ENCODE assay signal across 30 cellular contexts in genomic region chr4:23594125-23594524, GRCh38.
"Had no signal": no experiment of that assay in that cellular context is flagged by ENCODE, and none has a peak within 500 bp of the region (broad histone marks: within the 10 kb centered on the region; RNA-seq: fewer than 3 reads in every experiment).

No MANE protein-coding gene starts in this region.

- H3K27me3 ChIP-seq: adrenal gland, ascending aorta, body of pancreas, brain microvascular endothelial cell, breast epithelium, cardiac muscle cell had no signal

- H3K9me3 ChIP-seq: adrenal gland, ascending aorta, body of pancreas had no signal

- H3K36me3 ChIP-seq: adrenal gland, ascending aorta, brain microvascular endothelial cell, breast epithelium, cardiac muscle cell had no signal

- H3K4me3 ChIP-seq: adrenal gland, ascending aorta, body of pancreas, breast epithelium, cardiac muscle cell had no signal

- H3K27ac ChIP-seq: adrenal gland, ascending aorta, body of pancreas, brain microvascular endothelial cell, breast epithelium, cardiac muscle cell had no signal

- DNase-seq: activated effector memory CD4-positive, alpha-beta T cell treated with anti-CD3 and anti-CD28 coated beads, Interleukin-2, amount 50 U/mL, for 16 hours; activated effector memory CD4-positive, alpha-beta T cell treated with Interleukin-2 at 50 U/mL for 16 hours; activated gamma-delta T cell; activated gamma-delta T cell treated with Interleukin-2 at 50 U/mL for 16 hours; activated naive CD4-positive, alpha-beta T cell; activated naive CD4-positive, alpha-beta T cell treated with anti-CD3 and anti-CD28 coated beads for 36 hours; activated naive CD4-positive, alpha-beta T cell treated with anti-CD3 and anti-CD28 coated beads, Interleukin-2, amount 10 ng/mL, durations not matched to agents 7 days and 5 days; activated naive CD4-positive, alpha-beta T cell treated with anti-CD3 and anti-CD28 coated beads, Interleukin-2, amount 50 U/mL, for 16 hours; activated naive CD4-positive, alpha-beta T cell treated with Interleukin-2 at 50 U/mL for 16 hours; activated naive CD8-positive, alpha-beta T cell treated with anti-CD3 and anti-CD28 coated beads for 36 hours; activated naive CD8-positive, alpha-beta T cell treated with anti-CD3 and anti-CD28 coated beads, Interleukin-2, amount 10 ng/mL, durations not matched to agents 7 days and 5 days; activated naive CD8-positive, alpha-beta T cell treated with anti-CD3 and anti-CD28 coated beads, Interleukin-2, amount 50 U/mL, for 24 hours; activated T-cell treated with anti-CD3 and anti-CD28 coated beads, Interleukin-2, amount 50 U/mL, for 1 hour; activated T-cell treated with anti-CD3 and anti-CD28 coated beads, Interleukin-2, amount 50 U/mL, for 24 hours; activated T-cell treated with anti-CD3 and anti-CD28 coated beads, Interleukin-2, amount 50 U/mL, for 4 hours; activated T-cell treated with anti-CD3 and anti-CD28 coated beads, Interleukin-2, amount 50 U/mL, for 48 hours; activated T-cell treated with anti-CD3 and anti-CD28 coated beads, Interleukin-2, amount 50 U/mL, for 72 hours; adrenal gland; amniotic stem cell; amygdala; anterior cingulate cortex; aorta; body of pancreas; brain microvascular endothelial cell; caudate nucleus; central memory CD4-positive, alpha-beta T cell; cerebellar nuclear complex had no signal
